In genomic region chr12:53230971-53231858, GRCh38 we compare ENCODE assay signal across 6 cellular contexts. TPM values are rescaled to one million over a fixed set of nuclear protein-coding genes. Genes with fewer than 3 reads are reported as not detected.
A peak's percentile ranks its signal among the peaks of the same experiment; 100 is the strongest.
DNase-seq lines count a peak whose midpoint lies in the region; TF ChIP-seq lines count a peak whose summit lies in the region.

No MANE protein-coding gene starts in this region.

- peaks cover 21% of the 10 kb centered on the region for H3K79me1 ChIP-seq in trophoblast cell (ENCODE audit: low read length)

- peak overlapping the region; percentile 15 for H2AFZ ChIP-seq in trophoblast cell (ENCODE audit: insufficient read depth, low read length, poor library complexity)

- peak overlapping the region; percentile 20 for H2BK120ac ChIP-seq in trophoblast cell (ENCODE audit: insufficient read depth, low read length, poor library complexity)

- DNase-seq in coronary artery (ENCODE audit: low spot score) (no peak), trophoblast cell (peak in 1 of 2 donors; percentile 15), NCI-H748 (lab: John Stamatoyannopoulos, UW; ENCODE audit: unreplicated experiment) (no peak), activated gamma-delta T cell (lab: John Stamatoyannopoulos, UW) (no peak), medulla oblongata (ENCODE audit: extremely low spot score) (no peak)

- H2BK5ac ChIP-seq in trophoblast cell (ENCODE audit: low read depth, low read length, poor library complexity): peak overlapping the region; percentile 82

- H3K18ac ChIP-seq in trophoblast cell (ENCODE audit: low read length): peak overlapping the region; percentile 55

- no peak overlapping the region for H3K23ac ChIP-seq in trophoblast cell (ENCODE audit: low read length)

- peak overlapping the region; percentile 61 for H4K8ac ChIP-seq in trophoblast cell (ENCODE audit: low read depth, low read length)

- H3K27me3 ChIP-seq in HUES48 (ENCODE audit: control insufficient read depth, insufficient read depth, low read length) (no peaks in the 10 kb centered on the region; the same call in 1 of the 2 replicates), trophoblast cell (ENCODE audit: insufficient read depth, low read length) (no peaks in the 10 kb centered on the region)

- peak overlapping the region; percentile 62 for H3K14ac ChIP-seq in trophoblast cell (ENCODE audit: low read length)

- peak overlapping the region; percentile 69 for H3K4me2 ChIP-seq in trophoblast cell (ENCODE audit: low read length)

- TF ChIP-seq CTCF in coronary artery (IDR thresholded peaks at IDR 0.05): no peak

- peak overlapping the region; percentile 42 for H2AK5ac ChIP-seq in trophoblast cell (ENCODE audit: low read length)

- H3K4me3 ChIP-seq in HUES48 (ENCODE audit: low read depth, low read length): peak overlapping the region; percentile 70
- H3K4me3 ChIP-seq in coronary artery: peak overlapping the region; percentile 89
- peak overlapping the region; percentile 71 for H3K4me3 ChIP-seq in trophoblast cell (ENCODE audit: low read depth, low read length)

- H3K36me3 ChIP-seq in HUES48 (ENCODE audit: control insufficient read depth, insufficient read depth, low read length) (peaks cover 5% of the 10 kb centered on the region; the same call in 1 of the 2 replicates), trophoblast cell (ENCODE audit: control insufficient read depth in 1 of 2, insufficient read depth in 2 of 2, low read length in 2 of 2) (peaks cover 0 to 4% of the 10 kb centered on the region in 2 experiments)

- H3K27ac ChIP-seq in HUES48 (ENCODE audit: low read depth, low read length) (no peak overlapping the region), coronary artery (peak overlapping the region; percentile 80 to 95), trophoblast cell (ENCODE audit: low read depth, low read length) (peak overlapping the region; percentile 48)

- H3K79me2 ChIP-seq in trophoblast cell (ENCODE audit: control insufficient read depth, insufficient read depth, low read length, poor library complexity): peaks cover 3% of the 10 kb centered on the region

- H3K4me1 ChIP-seq in HUES48 (ENCODE audit: control insufficient read depth, insufficient read depth, low read length) (peaks cover 55% of the 10 kb centered on the region), trophoblast cell (ENCODE audit: control insufficient read depth in 1 of 2, insufficient read depth in 2 of 2, low read length in 2 of 2) (peaks cover 35 to 41% of the 10 kb centered on the region in 2 experiments)

- H4K91ac ChIP-seq in trophoblast cell (ENCODE audit: low read depth, low read length): peak overlapping the region; percentile 69

- peak overlapping the region; percentile 52 for H2BK12ac ChIP-seq in trophoblast cell (ENCODE audit: low read length)

- peak overlapping the region; percentile 12 for H3K4ac ChIP-seq in trophoblast cell (ENCODE audit: low read depth, low read length)

- WGBS in trophoblast cell (ENCODE audit: extremely low coverage, insufficient coverage, insufficient read length): no CpG with 5 or more reads among the region's 19 CpGs

- H3K9me3 ChIP-seq in HUES48 (ENCODE audit: control insufficient read depth, insufficient read depth, low read length) (no peaks in the 10 kb centered on the region), trophoblast cell (ENCODE audit: insufficient read depth, low read depth, low read length) (no peaks in the 10 kb centered on the region)

- H3K9ac ChIP-seq in HUES48 (ENCODE audit: low read depth, low read length): no peak overlapping the region; the same call in 1 of the 2 replicates
- H3K9ac ChIP-seq in trophoblast cell (ENCODE audit: low read length): peak overlapping the region; percentile 30

- H4K12ac ChIP-seq in trophoblast cell (ENCODE audit: low read depth, low read length): peak overlapping the region; percentile 6

RNA-seq across cellular contexts. Expression of gene RARG, which starts 0.8 kb away (rescaled TPM):
- polyA plus RNA-seq in trophoblast cell (2013): 9.8 and 10.0 TPM in 2 replicates

RNA-seq across cellular contexts. Expression of gene ITGB7, which starts 24.2 kb away (rescaled TPM):
- 0.11 and 0.12 TPM in 2 replicates for polyA plus RNA-seq in trophoblast cell (2013)

RNA-seq across cellular contexts. Expression of gene ESPL1, which starts 36.9 kb away (rescaled TPM):
- polyA plus RNA-seq in trophoblast cell (2013): 12.8 and 13.8 TPM in 2 replicates

RNA-seq across cellular contexts. Expression of gene CSAD, which starts 50.5 kb away (rescaled TPM):
- polyA plus RNA-seq in trophoblast cell (2013): 8.8 and 9.2 TPM in 2 replicates

RNA-seq across cellular contexts. Expression of gene ZNF740, which starts 50.7 kb away (rescaled TPM):
- polyA plus RNA-seq in trophoblast cell (2013): 7.0 and 7.6 TPM in 2 replicates
